Comparison of ENCODE assay signal across 11 cellular contexts in genomic region chrX:150036181-150036580, GRCh38.
DNase-seq lines count a peak whose midpoint lies in the region; ATAC-seq and TF ChIP-seq lines count a peak whose summit lies in the region.
"Had no signal": no experiment of that assay in that cellular context is flagged by ENCODE, and none has a peak within 500 bp of the region (broad histone marks: within the 10 kb centered on the region; RNA-seq: fewer than 3 reads in every experiment).

No MANE protein-coding gene starts in this region.

- peak; percentile 63 for DNase-seq in ACHN
- peak; percentile 85 for DNase-seq in HT-29 (ENCODE audit: low spot score)
- DNase-seq in adipocyte (ENCODE audit: low read depth): peak; percentile 66
- DNase-seq in kidney glomerular epithelial cell (lab: John Stamatoyannopoulos, UW): peak; percentile 72
- no peak for DNase-seq in BE2C
- no peak for DNase-seq in activated CD4-positive, CD25-positive, alpha-beta regulatory T cell treated with anti-CD3 and anti-CD28 coated beads, Interleukin-2, amount 50 U/mL, for 72 hours
- DNase-seq: CD4-positive, CD25-positive, alpha-beta regulatory T cell had no signal

- no peak overlapping the region for H3K9ac ChIP-seq in adipocyte (ENCODE audit: low read length)
- H3K9ac ChIP-seq: parathyroid adenoma had no signal

- H3K4me3 ChIP-seq in adipocyte (ENCODE audit: low read length): peak overlapping the region; percentile 34
- H3K4me3 ChIP-seq in BE2C (ENCODE audit: low read depth, low read length): no peak overlapping the region
- H3K4me3 ChIP-seq: vagina had no signal

- peaks cover 22% of the 10 kb centered on the region for H3K9me3 ChIP-seq in adipocyte (ENCODE audit: control insufficient read depth, low read length)
- H3K9me3 ChIP-seq in BE2C: no peaks in the 10 kb centered on the region

- TF ChIP-seq CTCF in BE2C (IDR thresholded peaks at IDR 0.05; ENCODE audit: low read depth, low read length): no peak

- in situ Hi-C loops in ACHN (cut with HindIII; ENCODE audit: low pct_ligation_motif_present, low pct_unique_long_range_greater_than_20kb, low sequenced_read_pairs): no loop called here

- H3K36me3 ChIP-seq in adipocyte (ENCODE audit: control insufficient read depth, insufficient read depth, low read length, severe bottlenecking) (no peaks in the 10 kb centered on the region), BE2C (no peaks in the 10 kb centered on the region)
- H3K36me3 ChIP-seq: vagina had no signal

- H3K27me3 ChIP-seq in adipocyte (replicated peaks; ENCODE audit: control insufficient read depth, insufficient read depth, low read length) (no peaks in the 10 kb centered on the region), BE2C (no peaks in the 10 kb centered on the region)
- H3K27me3 ChIP-seq: vagina had no signal

- ATAC-seq in HG03565 (IDR thresholded peaks at IDR 0.05; ENCODE audit: unreplicated experiment) (no peak), GM18502 (IDR thresholded peaks at IDR 0.05; ENCODE audit: poor library complexity, unreplicated experiment) (no peak)

- H3K4me1 ChIP-seq in adipocyte (ENCODE audit: control insufficient read depth, insufficient read depth, low read length) (peaks cover 17% of the 10 kb centered on the region), BE2C (no peaks in the 10 kb centered on the region)
- H3K4me1 ChIP-seq: parathyroid adenoma, vagina had no signal

Comparison
In these comparisons a context has a peak if more than half of its experiments do, and no peak if none do; other contexts are left out.
1. DNase-seq: peak in ACHN (single experiment), HT-29 (single experiment), adipocyte (single experiment) and kidney glomerular epithelial cell (single experiment); none in BE2C (single experiment) and activated CD4-positive, CD25-positive, alpha-beta regulatory T cell treated with anti-CD3 and anti-CD28 coated beads, Interleukin-2, amount 50 U/mL, for 72 hours (single experiment).